1 cellular context compared by ENCODE assay signal in the genomic region with DNA sequence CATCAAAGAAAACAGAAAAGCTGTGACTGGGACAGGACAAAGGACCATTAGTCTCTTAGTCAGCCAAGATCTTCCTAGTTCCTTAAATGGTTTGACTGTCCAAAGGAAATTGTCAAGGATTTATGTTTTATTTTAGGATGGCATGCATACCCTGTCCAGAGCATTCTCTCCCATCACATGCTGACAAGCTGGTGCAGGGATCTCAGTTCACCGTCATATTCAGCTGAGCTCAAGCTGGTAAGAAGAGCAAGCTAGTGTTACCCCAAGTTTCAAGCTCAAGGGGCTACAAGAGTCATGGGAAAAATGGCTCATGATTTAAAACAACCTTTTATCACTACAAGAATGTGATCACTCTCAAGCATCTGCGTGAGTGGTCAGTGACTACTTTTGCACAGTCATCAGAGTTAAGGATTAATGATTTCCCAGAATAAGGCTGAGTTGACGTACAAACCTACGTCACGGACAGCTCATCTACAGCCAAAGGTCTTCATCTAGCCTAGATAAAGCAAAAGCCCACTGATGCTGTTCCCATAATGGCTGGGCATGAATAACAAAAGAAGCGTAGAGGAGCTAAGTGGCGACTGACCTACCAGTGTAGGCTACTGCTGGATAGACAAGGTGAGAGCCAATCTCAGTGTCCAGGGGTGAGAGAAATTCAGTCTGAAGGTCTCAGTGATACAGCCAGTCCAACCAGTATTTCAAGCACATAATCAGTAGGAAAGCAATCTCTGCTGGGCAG.
TF ChIP-seq lines count a peak whose summit lies in the region.

No MANE protein-coding gene starts in this region.

TF ChIP-seq in K562, 482 proteins besides CTCF, POLR2A, EP300 and RAD21 (continued from another document):
- TF ChIP-seq, protein P1, sequence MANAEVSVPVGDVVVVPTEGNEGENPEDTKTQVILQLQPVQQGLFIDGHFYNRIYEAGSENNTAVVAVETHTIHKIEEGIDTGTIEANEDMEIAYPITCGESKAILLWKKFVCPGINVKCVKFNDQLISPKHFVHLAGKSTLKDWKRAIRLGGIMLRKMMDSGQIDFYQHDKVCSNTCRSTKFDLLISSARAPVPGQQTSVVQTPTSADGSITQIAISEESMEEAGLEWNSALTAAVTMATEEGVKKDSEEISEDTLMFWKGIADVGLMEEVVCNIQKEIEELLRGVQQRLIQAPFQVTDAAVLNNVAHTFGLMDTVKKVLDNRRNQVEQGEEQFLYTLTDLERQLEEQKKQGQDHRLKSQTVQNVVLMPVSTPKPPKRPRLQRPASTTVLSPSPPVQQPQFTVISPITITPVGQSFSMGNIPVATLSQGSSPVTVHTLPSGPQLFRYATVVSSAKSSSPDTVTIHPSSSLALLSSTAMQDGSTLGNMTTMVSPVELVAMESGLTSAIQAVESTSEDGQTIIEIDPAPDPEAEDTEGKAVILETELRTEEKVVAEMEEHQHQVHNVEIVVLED (CRISPR knock-in tag; IDR thresholded peaks at IDR 0.05): no peak
- TF ChIP-seq FOSL1 (tag; conservative IDR thresholded peaks at IDR 0.05) (peak; percentile 66), CBX8 (IDR thresholded peaks at IDR 0.05; ENCODE audit: borderline replicate concordance, extremely low read depth, low read depth, low read length, poor library complexity, severe bottlenecking) (no peak), BACH1 (tag; IDR thresholded peaks at IDR 0.05) (peak; percentile 31; the same call in 1 of the 2 replicates), ZBTB1 (CRISPR knock-in tag; IDR thresholded peaks at IDR 0.05; ENCODE audit: borderline replicate concordance, low read depth) (no peak), TAF1 (IDR thresholded peaks at IDR 0.05; ENCODE audit: control insufficient read depth, extremely low read depth, insufficient read depth, low read length, severe bottlenecking) (no peak), ZNF609 (CRISPR knock-in tag; IDR thresholded peaks at IDR 0.05; ENCODE audit: borderline replicate concordance) (no peak), ASH1L (IDR thresholded peaks at IDR 0.05; ENCODE audit: borderline replicate concordance, low read depth, partially characterized antibody) (no peak), ZNF644 (tag; IDR thresholded peaks at IDR 0.05; ENCODE audit: low read depth) (0 out of 2 replicates have a peak, but pooled peaks have one; percentile 69), SIRT6 (IDR thresholded peaks at IDR 0.05; ENCODE audit: low read depth, low read length) (no peak)
TF ChIP-seq in K562: peak in this region for 13.
